In genomic region chr12:53199700-53200099, GRCh38 we compare ENCODE assay signal across 16 cellular contexts. TPM values are rescaled to one million over a fixed set of nuclear protein-coding genes. Genes with fewer than 3 reads are reported as not detected.
DNase-seq lines count a peak whose midpoint lies in the region; ATAC-seq and TF ChIP-seq lines count a peak whose summit lies in the region.
"Had no signal": no experiment of that assay in that cellular context is flagged by ENCODE, and none has a peak within 500 bp of the region (broad histone marks: within the 10 kb centered on the region; RNA-seq: fewer than 3 reads in every experiment).

No MANE protein-coding gene starts in this region.

- H3K27ac ChIP-seq in KMS-11 (peak overlapping the region; percentile 79), osteoblast (ENCODE audit: low read depth, low read length) (no peak overlapping the region), ascending aorta (no peak overlapping the region)
- H3K27ac ChIP-seq: esophagus muscularis mucosa, HL-60 had no signal

- H3K79me2 ChIP-seq in KMS-11 (ENCODE audit: insufficient read depth, low read depth) (peaks cover 76% of the 10 kb centered on the region), osteoblast (ENCODE audit: insufficient read depth, low read length) (no peaks in the 10 kb centered on the region)

- H3K36me3 Mint-ChIP-seq in activated naive CD4-positive, alpha-beta T cell treated with anti-CD3 and anti-CD28 coated beads, Interleukin-2, amount 10 ng/mL, durations not matched to agents 7 days and 5 days: peaks cover 74% of the 10 kb centered on the region
- H3K36me3 Mint-ChIP-seq in activated T-helper 17 cell treated with anti-CD3 and anti-CD28 coated beads, Interleukin-2, amount 50 U/mL, for 72 hours (ENCODE audit: low read depth): peaks cover 82% of the 10 kb centered on the region

- intact Hi-C loops in ascending aorta (cut with DNase I): no loop called here

- H3K27me3 Mint-ChIP-seq in activated naive CD4-positive, alpha-beta T cell treated with anti-CD3 and anti-CD28 coated beads, Interleukin-2, amount 10 ng/mL, durations not matched to agents 7 days and 5 days: no peaks in the 10 kb centered on the region
- no peaks in the 10 kb centered on the region for H3K27me3 Mint-ChIP-seq in activated T-helper 17 cell treated with anti-CD3 and anti-CD28 coated beads, Interleukin-2, amount 50 U/mL, for 72 hours

- H3K4me1 Mint-ChIP-seq in activated naive CD4-positive, alpha-beta T cell treated with anti-CD3 and anti-CD28 coated beads, Interleukin-2, amount 10 ng/mL, durations not matched to agents 7 days and 5 days: peaks cover 86% of the 10 kb centered on the region
- peaks cover 39% of the 10 kb centered on the region for H3K4me1 Mint-ChIP-seq in activated T-helper 17 cell treated with anti-CD3 and anti-CD28 coated beads, Interleukin-2, amount 50 U/mL, for 72 hours

- peak overlapping the region; percentile 17 for H3K4me3 Mint-ChIP-seq in activated naive CD4-positive, alpha-beta T cell treated with anti-CD3 and anti-CD28 coated beads, Interleukin-2, amount 10 ng/mL, durations not matched to agents 7 days and 5 days
- H3K4me3 Mint-ChIP-seq in activated T-helper 17 cell treated with anti-CD3 and anti-CD28 coated beads, Interleukin-2, amount 50 U/mL, for 72 hours: peak overlapping the region; percentile 87

- in situ Hi-C loops in GM13976 (cut with MboI; ENCODE audit: low sequenced_read_pairs, unreplicated experiment): no loop called here

- H3K4me1 ChIP-seq in KMS-11 (ENCODE audit: low read depth, poor library complexity, severe bottlenecking) (peaks cover 100% of the 10 kb centered on the region), osteoblast (ENCODE audit: insufficient read depth, low read length) (peaks cover 13% of the 10 kb centered on the region), ascending aorta (peaks cover 3 to 8% of the 10 kb centered on the region in 2 donors)
- H3K4me1 ChIP-seq: Caco-2 had no signal

- no peaks in the 10 kb centered on the region for H3K9me3 Mint-ChIP-seq in activated naive CD4-positive, alpha-beta T cell treated with anti-CD3 and anti-CD28 coated beads, Interleukin-2, amount 10 ng/mL, durations not matched to agents 7 days and 5 days
- H3K9me3 Mint-ChIP-seq in activated T-helper 17 cell treated with anti-CD3 and anti-CD28 coated beads, Interleukin-2, amount 50 U/mL, for 72 hours: no peaks in the 10 kb centered on the region

- DNase-seq in activated naive CD4-positive, alpha-beta T cell treated with anti-CD3 and anti-CD28 coated beads, Interleukin-2, amount 10 ng/mL, durations not matched to agents 7 days and 5 days: no peak
- DNase-seq in activated naive CD4-positive, alpha-beta T cell treated with anti-CD3 and anti-CD28 coated beads, Interleukin-2, amount 50 U/mL, for 16 hours: no peak
- DNase-seq in osteoblast (ENCODE audit: insufficient read length, low spot score, missing footprints): peak; percentile 46
- DNase-seq in GM13976 (ENCODE audit: low spot score): no peak
- no peak for DNase-seq in ascending aorta (ENCODE audit: low spot score in 2 of 2)
- DNase-seq: amygdala; Caco-2; caudate nucleus; EL; NCI-H2029 treated with DMSO at 0.1 percent for 48 hours; stimulated activated CD4-positive, alpha-beta T cell treated with anti-CD3 and anti-CD28 coated beads, Interleukin-2, amount 100 ng/mL, for 24 hours had no signal

- no peak for ATAC-seq in activated T-helper 17 cell treated with anti-CD3 and anti-CD28 coated beads, Interleukin-2, amount 50 U/mL, for 72 hours (replicated peaks)
- no peak for ATAC-seq in HG02623 (IDR thresholded peaks at IDR 0.05; ENCODE audit: unreplicated experiment)

- CTCF ChIA-PET in activated naive CD4-positive, alpha-beta T cell treated with anti-CD3 and anti-CD28 coated beads, Interleukin-2, amount 10 ng/mL, durations not matched to agents 7 days and 5 days (lab: Charles Lee): interaction anchor here (0.7 to 5.7 kb wide), 8 partner anchors 8 to 134 kb away, joined by 3 to 51 read pairs (median 9); no protein-coding TSS in a partner anchor

- H3K27me3 ChIP-seq in KMS-11 (ENCODE audit: insufficient read depth, low read depth): no peaks in the 10 kb centered on the region
- no peaks in the 10 kb centered on the region for H3K27me3 ChIP-seq in osteoblast (ENCODE audit: insufficient read depth, low read length)
- H3K27me3 ChIP-seq in ascending aorta: no peaks in the 10 kb centered on the region
- H3K27me3 ChIP-seq: esophagus muscularis mucosa had no signal

- TF ChIP-seq CTCF in KMS-11 (conservative IDR thresholded peaks at IDR 0.05; ENCODE audit: low read depth, low read length) (no peak), osteoblast (IDR thresholded peaks at IDR 0.05; ENCODE audit: extremely low read depth, low read depth, low read length) (no peak), GM13976 (IDR thresholded peaks at IDR 0.05; ENCODE audit: borderline replicate concordance, control extremely low read depth, extremely low read depth, insufficient read depth, missing control alignments) (no peak), ascending aorta (IDR thresholded peaks at IDR 0.05) (no peak)

- H3K9me3 ChIP-seq in osteoblast (ENCODE audit: low read depth, low read length): no peaks in the 10 kb centered on the region
- no peaks in the 10 kb centered on the region for H3K9me3 ChIP-seq in ascending aorta
- H3K9me3 ChIP-seq: Caco-2, esophagus muscularis mucosa had no signal

- H4K20me1 ChIP-seq in KMS-11 (ENCODE audit: insufficient read depth): no peaks in the 10 kb centered on the region
- H4K20me1 ChIP-seq in osteoblast (ENCODE audit: insufficient read depth, low read length): no peaks in the 10 kb centered on the region

- H3K27ac Mint-ChIP-seq in activated naive CD4-positive, alpha-beta T cell treated with anti-CD3 and anti-CD28 coated beads, Interleukin-2, amount 10 ng/mL, durations not matched to agents 7 days and 5 days: peak overlapping the region; percentile 89
- no peak overlapping the region for H3K27ac Mint-ChIP-seq in activated T-helper 17 cell treated with anti-CD3 and anti-CD28 coated beads, Interleukin-2, amount 50 U/mL, for 72 hours

- H3K9ac ChIP-seq in KMS-11: peak overlapping the region; percentile 34; the same call in 1 of the 2 replicates

- H3K4me3 ChIP-seq in KMS-11 (IDR thresholded peaks at IDR 0.05; ENCODE audit: insufficient read depth, low read depth, low read length): peak overlapping the region; percentile 50
- no peak overlapping the region for H3K4me3 ChIP-seq in osteoblast (ENCODE audit: insufficient read depth, low read length)
- H3K4me3 ChIP-seq in ascending aorta: no peak overlapping the region
- H3K4me3 ChIP-seq: esophagus muscularis mucosa had no signal

- H3K4me2 ChIP-seq in KMS-11 (peak overlapping the region; percentile 47), osteoblast (ENCODE audit: insufficient read depth, low read length) (no peak overlapping the region)

- no peak overlapping the region for H2AFZ ChIP-seq in KMS-11 (ENCODE audit: low read depth)
- no peak overlapping the region for H2AFZ ChIP-seq in osteoblast (ENCODE audit: low read length)

- H3K36me3 ChIP-seq in KMS-11 (ENCODE audit: insufficient read depth) (peaks cover 64% of the 10 kb centered on the region; the same call in 1 of the 2 replicates), osteoblast (ENCODE audit: insufficient read depth, low read length) (no peaks in the 10 kb centered on the region), ascending aorta (no peaks in the 10 kb centered on the region)
- H3K36me3 ChIP-seq: esophagus muscularis mucosa had no signal

RNA-seq across cellular contexts. Expression of gene ITGB7, which starts 7.4 kb away (rescaled TPM):
- total RNA-seq in activated T-helper 17 cell treated with anti-CD3 and anti-CD28 coated beads, Interleukin-2, amount 50 U/mL, for 72 hours: 100 to 1,000 TPM; 183 to 187 TPM
- total RNA-seq in osteoblast (0.88 and 1.1 TPM in 2 replicates), ascending aorta (1.6 TPM)

RNA-seq across cellular contexts. Expression of gene CSAD, which starts 19.0 kb away (rescaled TPM):
- 10 to 100 TPM; 29.8 to 43.5 TPM for total RNA-seq in activated T-helper 17 cell treated with anti-CD3 and anti-CD28 coated beads, Interleukin-2, amount 50 U/mL, for 72 hours
- 9.1 and 9.4 TPM in 2 replicates for total RNA-seq in osteoblast
- 30.7 TPM for total RNA-seq in ascending aorta

RNA-seq across cellular contexts. Expression of gene ZNF740, which starts 19.2 kb away (rescaled TPM):
- total RNA-seq in activated T-helper 17 cell treated with anti-CD3 and anti-CD28 coated beads, Interleukin-2, amount 50 U/mL, for 72 hours: 10 to 100 TPM; 41.8 to 42.3 TPM
- total RNA-seq in osteoblast: 14.7 and 19.5 TPM in 2 replicates
- total RNA-seq in ascending aorta: 5.9 TPM

RNA-seq across cellular contexts. Expression of gene RARG, which starts 32.3 kb away (rescaled TPM):
- total RNA-seq in activated T-helper 17 cell treated with anti-CD3 and anti-CD28 coated beads, Interleukin-2, amount 50 U/mL, for 72 hours: 10 to 100 TPM; 28.5 to 58.3 TPM
- 46.6 and 49.9 TPM in 2 replicates for total RNA-seq in osteoblast
- 29.8 TPM for total RNA-seq in ascending aorta

Comparison
In these comparisons a context has a peak if more than half of its experiments do, and no peak if none do; other contexts are left out.
1. RNA of gene ITGB7, which starts 7.4 kb away (total RNA-seq): 183 to 187 TPM in activated T-helper 17 cell treated with anti-CD3 and anti-CD28 coated beads, Interleukin-2, amount 50 U/mL, for 72 hours; 1.6 TPM in ascending aorta (single experiment) and 0.88 to 1.1 TPM in osteoblast; every median in the first group is over 10 times any median in the second.